Comparison of ENCODE assay signal across 23 cellular contexts in genomic region chr1:94119796-94120590, GRCh38. TPM values are rescaled to one million over a fixed set of nuclear protein-coding genes. Genes with fewer than 3 reads are reported as not detected.
DNase-seq lines count a peak whose midpoint lies in the region; ATAC-seq and TF ChIP-seq lines count a peak whose summit lies in the region.
"Had no signal": no experiment of that assay in that cellular context is flagged by ENCODE, and none has a peak within 500 bp of the region (broad histone marks: within the 10 kb centered on the region; RNA-seq: fewer than 3 reads in every experiment).

No MANE protein-coding gene starts in this region.

- H3K4me3 Mint-ChIP-seq in brain (peak overlapping the region in 3 of 5 experiments; percentile 5 to 33 (median 26)), nephron progenitor cell (peak overlapping the region; percentile 40), T-cell (no peak overlapping the region)
- H3K4me3 Mint-ChIP-seq: CD4-positive, alpha-beta T cell; memory B cell had no signal

- peak overlapping the region in 3 of 5 experiments; percentile 70 to 97 (median 77) for H3K27ac Mint-ChIP-seq in brain
- no peak overlapping the region for H3K27ac Mint-ChIP-seq in nephron progenitor cell
- H3K27ac Mint-ChIP-seq in T-cell, result no peak overlapping the region
- H3K27ac Mint-ChIP-seq: CD4-positive, alpha-beta T cell; memory B cell had no signal

- CTCF ChIA-PET in T-cell (lab: Charles Lee), result no interaction called here

- peaks cover 0 to 7% (median 0%) of the 10 kb centered on the region in 5 experiments for H3K9me3 Mint-ChIP-seq in brain
- no peaks in the 10 kb centered on the region for H3K9me3 Mint-ChIP-seq in nephron progenitor cell
- no peaks in the 10 kb centered on the region for H3K9me3 Mint-ChIP-seq in T-cell
- H3K9me3 Mint-ChIP-seq: activated naive CD4-positive, alpha-beta T cell treated with anti-CD3 and anti-CD28 coated beads, Interleukin-2, amount 50 U/mL, for 72 hours; CD4-positive, alpha-beta T cell; memory B cell had no signal

- POLR2A ChIA-PET in T-cell (lab: Charles Lee), result no interaction called here

- H3K27me3 Mint-ChIP-seq in brain (no peaks in the 10 kb centered on the region), nephron progenitor cell (ENCODE audit: low read depth, poor library complexity) (peaks cover 9% of the 10 kb centered on the region), T-cell (peaks cover 4 to 12% of the 10 kb centered on the region in 2 donors)
- H3K27me3 Mint-ChIP-seq: CD4-positive, alpha-beta T cell had no signal

- H3K4me1 Mint-ChIP-seq in brain, result peaks cover 58% of the 10 kb centered on the region
- H3K4me1 Mint-ChIP-seq in nephron progenitor cell, result peaks cover 69% of the 10 kb centered on the region
- no peaks in the 10 kb centered on the region for H3K4me1 Mint-ChIP-seq in T-cell
- H3K4me1 Mint-ChIP-seq: memory B cell had no signal

- H3K36me3 Mint-ChIP-seq in brain (no peaks in the 10 kb centered on the region), nephron progenitor cell (ENCODE audit: low read depth) (no peaks in the 10 kb centered on the region), T-cell (no peaks in the 10 kb centered on the region)
- H3K36me3 Mint-ChIP-seq: activated naive CD4-positive, alpha-beta T cell treated with anti-CD3 and anti-CD28 coated beads, Interleukin-2, amount 50 U/mL, for 72 hours; memory B cell had no signal

- ATAC-seq in T-cell (replicated peaks in 1 of 4), result no peak
- ATAC-seq: activated naive CD4-positive, alpha-beta T cell treated with anti-CD3 and anti-CD28 coated beads, Interleukin-2, amount 50 U/mL, for 72 hours; K562; left cardiac atrium had no signal

- peak; percentile 19 for DNase-seq in SIG-M5 treated with dmso at 0.1 percent for 504 hours (lab: John Stamatoyannopoulos, UW; ENCODE audit: unreplicated experiment)
- DNase-seq in SIG-M5 (lab: John Stamatoyannopoulos, UW), result no peak
- no peak for DNase-seq in nephron progenitor cell
- peak; percentile 15 for DNase-seq in ureter (ENCODE audit: low spot score)
- no peak for DNase-seq in activated CD4-positive, alpha-beta T cell treated with anti-CD3 and anti-CD28 coated beads for 48 hours
- no peak for DNase-seq in T-cell
- DNase-seq in NCI-H1048 (lab: John Stamatoyannopoulos, UW), result no peak
- DNase-seq: 8988T; activated CD8-positive, alpha-beta memory T cell treated with anti-CD3 and anti-CD28 coated beads, Interleukin-2, amount 50 U/mL, for 4 hours; CD4-positive, alpha-beta T cell; dorsolateral prefrontal cortex; left cardiac atrium; NCI-H1694; NK-92 treated with Interleukin-12 subunit alpha and Interleukin-12 subunit beta, amount 100 ng/mL, for 24 hours; sigmoid colon; stomach; T-helper 2 cell; tibial artery had no signal

- no peak for TF ChIP-seq CTCF in brain (conservative IDR thresholded peaks at IDR 0.05)
- no peak for TF ChIP-seq CTCF in nephron progenitor cell (IDR thresholded peaks at IDR 0.05)

RNA-seq across cellular contexts. Expression of gene ABCA4, which starts 1.0 kb away (rescaled TPM):
- 0.19 TPM for polyA plus RNA-seq in brain (ENCODE audit: insufficient read depth, low read depth, low replicate concordance)
- 1.8 TPM for total RNA-seq in ureter
- not detected for total RNA-seq in T-cell
- total RNA-seq: activated naive CD4-positive, alpha-beta T cell treated with anti-CD3 and anti-CD28 coated beads, Interleukin-2, amount 50 U/mL, for 72 hours; CD4-positive, alpha-beta T cell; K562; MCF 10A had no signal

Comparison
In these comparisons a context has a peak if more than half of its experiments do, and no peak if none do; other contexts are left out.
1. DNase-seq: peak in SIG-M5 treated with dmso at 0.1 percent for 504 hours (single experiment) and ureter (single experiment); none in SIG-M5 (single experiment), nephron progenitor cell (single experiment), activated CD4-positive, alpha-beta T cell treated with anti-CD3 and anti-CD28 coated beads for 48 hours (single experiment), T-cell (0 of 34) and NCI-H1048 (single experiment).
2. H3K27ac Mint-ChIP-seq: peak in brain (3 of 5); none in nephron progenitor cell (single experiment) and T-cell (0 of 2).
3. H3K4me3 Mint-ChIP-seq: peak in brain (3 of 5) and nephron progenitor cell (single experiment); none in T-cell (0 of 3).